In the genomic region with DNA sequence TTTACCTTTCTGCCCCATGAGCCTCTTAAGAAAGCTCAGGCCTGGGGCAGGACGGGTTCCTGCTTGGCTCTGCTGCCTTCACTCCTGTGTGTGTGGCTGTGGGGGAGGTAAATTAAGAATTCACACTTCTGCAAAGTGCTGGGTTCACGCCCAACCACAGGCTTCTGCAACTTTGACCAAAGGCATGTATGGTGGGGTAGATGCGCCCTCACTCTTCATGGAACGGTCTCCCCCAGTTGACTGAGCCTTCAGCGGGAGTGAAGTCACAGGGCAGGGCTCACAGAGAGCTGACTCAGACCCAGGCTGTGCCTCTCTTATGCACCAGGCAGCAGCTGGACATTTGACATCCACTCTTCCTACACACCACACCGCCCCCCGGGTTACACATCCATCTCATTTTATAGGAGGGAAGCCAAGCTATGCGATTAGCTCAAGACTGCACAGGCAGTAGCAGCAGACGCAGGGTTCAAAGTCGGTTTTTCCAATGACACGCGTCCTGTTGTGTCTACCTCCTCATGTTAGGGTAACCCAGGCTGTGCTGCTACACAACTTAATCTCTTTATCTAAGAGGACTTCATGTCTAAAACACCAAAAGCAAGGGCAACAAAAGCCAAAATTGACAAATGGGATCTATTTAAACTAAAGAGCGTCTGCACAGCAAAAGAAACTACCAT, we compare ENCODE assay signal across 9 cellular contexts. TPM values are rescaled to one million over a fixed set of nuclear protein-coding genes. Genes with fewer than 3 reads are reported as not detected.
DNase-seq lines count a peak whose midpoint lies in the region; ATAC-seq and TF ChIP-seq lines count a peak whose summit lies in the region.
"Had no signal": no experiment of that assay in that cellular context is flagged by ENCODE, and none has a peak within 500 bp of the region (broad histone marks: within the 10 kb centered on the region; RNA-seq: fewer than 3 reads in every experiment).

No MANE protein-coding gene starts in this region.

- peak; percentile 84 for ATAC-seq in GM21381 (IDR thresholded peaks at IDR 0.05; ENCODE audit: unreplicated experiment)
- ATAC-seq in HG03342 (IDR thresholded peaks at IDR 0.05; ENCODE audit: unreplicated experiment), result peak; percentile 71
- ATAC-seq in activated CD8-positive, alpha-beta T cell treated with anti-CD3 and anti-CD28 coated beads for 36 hours, result peak; percentile 93
- ATAC-seq in GM23338, result no peak

- DNase-seq in GM13976 (ENCODE audit: low spot score) (peak; percentile 53), COLO668 (lab: John Stamatoyannopoulos, UW; ENCODE audit: unreplicated experiment) (no peak), GM23338 (ENCODE audit: low spot score) (no peak), tibial artery (no peak)
- peak; percentile 60 for DNase-seq in activated CD8-positive, alpha-beta T cell treated with anti-CD3 and anti-CD28 coated beads for 36 hours
- no peak for DNase-seq in effector memory CD4-positive, alpha-beta T cell

- POLR2A ChIA-PET in activated CD8-positive, alpha-beta T cell treated with anti-CD3 and anti-CD28 coated beads for 36 hours (lab: Charles Lee), result interaction anchor here (0.6 to 1.5 kb wide), 2 partner anchors 9 to 39 kb away, joined by 3 to 5 read pairs; no protein-coding TSS in a partner anchor

- H3K9me3 ChIP-seq in effector memory CD4-positive, alpha-beta T cell (ENCODE audit: control insufficient read depth, low read length), result no peaks in the 10 kb centered on the region
- H3K9me3 ChIP-seq in tibial artery, result no peaks in the 10 kb centered on the region

- no peaks in the 10 kb centered on the region for H3K9me2 ChIP-seq in GM23338 (ENCODE audit: insufficient read depth)

- peak overlapping the region; percentile 62 for H3K4me3 Mint-ChIP-seq in activated CD8-positive, alpha-beta T cell treated with anti-CD3 and anti-CD28 coated beads for 36 hours
- no peak overlapping the region for H3K4me3 Mint-ChIP-seq in GM23338
- H3K4me3 Mint-ChIP-seq: nephron had no signal

- H3F3A ChIP-seq in GM23338 (replicated peaks; ENCODE audit: low read depth), result no peaks in the 10 kb centered on the region

- H3K4me1 ChIP-seq in effector memory CD4-positive, alpha-beta T cell (ENCODE audit: control insufficient read depth, insufficient read depth, low read length, poor library complexity, severe bottlenecking), result no peaks in the 10 kb centered on the region
- H3K4me1 ChIP-seq in GM23338 (ENCODE audit: insufficient read depth) (peaks cover 4% of the 10 kb centered on the region), tibial artery (no peaks in the 10 kb centered on the region)

- H3K4me1 Mint-ChIP-seq in activated CD8-positive, alpha-beta T cell treated with anti-CD3 and anti-CD28 coated beads for 36 hours (ENCODE audit: low read depth), result peaks cover 13% of the 10 kb centered on the region
- peaks cover 14% of the 10 kb centered on the region; the same call in 1 of the 3 replicates for H3K4me1 Mint-ChIP-seq in GM23338
- H3K4me1 Mint-ChIP-seq: nephron had no signal

- H3K4me2 ChIP-seq in GM23338, result no peak overlapping the region

- no peaks in the 10 kb centered on the region for H3K36me3 Mint-ChIP-seq in activated CD8-positive, alpha-beta T cell treated with anti-CD3 and anti-CD28 coated beads for 36 hours (ENCODE audit: low read depth)
- H3K36me3 Mint-ChIP-seq in GM23338 (ENCODE audit: low read depth), result no peaks in the 10 kb centered on the region; the same call in 2 of the 3 replicates

- H4K20me1 ChIP-seq in GM23338 (replicated peaks; ENCODE audit: insufficient read depth), result no peaks in the 10 kb centered on the region

- no peaks in the 10 kb centered on the region for H3K79me2 ChIP-seq in GM23338 (replicated peaks; ENCODE audit: insufficient read depth)

- no peak overlapping the region for H2AFZ ChIP-seq in GM23338

- H3K9me3 Mint-ChIP-seq in activated CD8-positive, alpha-beta T cell treated with anti-CD3 and anti-CD28 coated beads for 36 hours, result no peaks in the 10 kb centered on the region
- H3K9me3 Mint-ChIP-seq in GM23338, result no peaks in the 10 kb centered on the region
- H3K9me3 Mint-ChIP-seq: nephron had no signal

- intact Hi-C loops in activated CD8-positive, alpha-beta T cell treated with anti-CD3 and anti-CD28 coated beads for 36 hours (cut with micrococcal nuclease), result no loop called here
- intact Hi-C loops in tibial artery (cut with DNase I; ENCODE audit: low total_unique reads), result no loop called here

- H3K27me3 ChIP-seq in effector memory CD4-positive, alpha-beta T cell (replicated peaks; ENCODE audit: control insufficient read depth, insufficient read depth, low read length, poor library complexity, severe bottlenecking), result no peaks in the 10 kb centered on the region
- H3K27me3 ChIP-seq in GM23338 (ENCODE audit: insufficient read depth) (no peaks in the 10 kb centered on the region), tibial artery (peaks cover 0 to 29% of the 10 kb centered on the region in 2 donors)

- in situ Hi-C loops in GM13976 (cut with MboI; ENCODE audit: low sequenced_read_pairs, unreplicated experiment), result no loop called here

- CTCF ChIA-PET in activated CD8-positive, alpha-beta T cell treated with anti-CD3 and anti-CD28 coated beads for 36 hours (lab: Charles Lee), result interaction anchor here (0.8 to 2.2 kb wide), 10 partner anchors 9 to 128 kb away, joined by 3 to 6 read pairs (median 4); a partner anchor contains a TSS

- H3K36me3 ChIP-seq in effector memory CD4-positive, alpha-beta T cell (ENCODE audit: control insufficient read depth, insufficient read depth, low read length), result no peaks in the 10 kb centered on the region
- H3K36me3 ChIP-seq in GM23338 (ENCODE audit: insufficient read depth) (no peaks in the 10 kb centered on the region), tibial artery (no peaks in the 10 kb centered on the region)

- no peaks in the 10 kb centered on the region for H3K27me3 Mint-ChIP-seq in activated CD8-positive, alpha-beta T cell treated with anti-CD3 and anti-CD28 coated beads for 36 hours
- peaks cover 2% of the 10 kb centered on the region for H3K27me3 Mint-ChIP-seq in GM23338 (ENCODE audit: insufficient read depth, low read depth, poor library complexity)

- H3K27ac Mint-ChIP-seq in activated CD8-positive, alpha-beta T cell treated with anti-CD3 and anti-CD28 coated beads for 36 hours, result peak overlapping the region; percentile 73
- no peak overlapping the region for H3K27ac Mint-ChIP-seq in GM23338
- H3K27ac Mint-ChIP-seq: nephron had no signal

- no peak for TF ChIP-seq CTCF in GM13976 (IDR thresholded peaks at IDR 0.05; ENCODE audit: borderline replicate concordance, control extremely low read depth, extremely low read depth, insufficient read depth, missing control alignments)
- TF ChIP-seq CTCF in activated CD8-positive, alpha-beta T cell treated with anti-CD3 and anti-CD28 coated beads for 36 hours (IDR thresholded peaks at IDR 0.05), result no peak
- TF ChIP-seq CTCF in GM23338 (conservative IDR thresholded peaks at IDR 0.05; ENCODE audit: low read depth in 2 of 2), result no peak
- no peak for TF ChIP-seq CTCF in tibial artery (IDR thresholded peaks at IDR 0.05)

- no peak overlapping the region for H3K27ac ChIP-seq in effector memory CD4-positive, alpha-beta T cell (ENCODE audit: insufficient read depth, low read length, poor library complexity, severe bottlenecking)
- no peak overlapping the region for H3K27ac ChIP-seq in GM23338 (ENCODE audit: low read depth)
- no peak overlapping the region for H3K27ac ChIP-seq in tibial artery

- no peak overlapping the region for H3K4me3 ChIP-seq in effector memory CD4-positive, alpha-beta T cell (ENCODE audit: insufficient read depth, low read depth, low read length, poor library complexity, severe bottlenecking)
- no peak overlapping the region for H3K4me3 ChIP-seq in GM23338
- no peak overlapping the region for H3K4me3 ChIP-seq in tibial artery

TF ChIP-seq in GM23338, 12 proteins besides CTCF, POLR2A, EP300 and RAD21:
- TF ChIP-seq POLR2AphosphoS5 (IDR thresholded peaks at IDR 0.05; ENCODE audit: low read depth) (no peak), CREB1 (CRISPR knock-in tag; IDR thresholded peaks at IDR 0.05; ENCODE audit: low read depth) (no peak), EZH2 (IDR thresholded peaks at IDR 0.05; ENCODE audit: low read depth, unreplicated experiment) (no peak)
TF ChIP-seq in GM23338: peak in this region for 0.

RNA-seq across cellular contexts. Expression of a gene that starts 15.4 kb away (rescaled TPM):
- total RNA-seq in activated CD8-positive, alpha-beta T cell treated with anti-CD3 and anti-CD28 coated beads for 36 hours, result 10 to 100 TPM; 48.5 to 53.0 TPM
- total RNA-seq in GM23338 (2014; rRNA removed; shearing (Covaris generic)), result 5.6 and 6.7 TPM in 2 replicates
- polyA plus RNA-seq in GM23338 (2016; fragmentation: Nextera tagmentation; extraction: Ambion mirVana), result 2.4 and 2.7 TPM in 2 replicates

Comparison
In these comparisons a context has a peak if more than half of its experiments do, and no peak if none do; other contexts are left out.
1. DNase-seq: peak in GM13976 (single experiment) and activated CD8-positive, alpha-beta T cell treated with anti-CD3 and anti-CD28 coated beads for 36 hours (single experiment); none in effector memory CD4-positive, alpha-beta T cell (0 of 3), COLO668 (single experiment), GM23338 (single experiment) and tibial artery (0 of 2).